19 cellular contexts compared by ENCODE assay signal in the genomic region with DNA sequence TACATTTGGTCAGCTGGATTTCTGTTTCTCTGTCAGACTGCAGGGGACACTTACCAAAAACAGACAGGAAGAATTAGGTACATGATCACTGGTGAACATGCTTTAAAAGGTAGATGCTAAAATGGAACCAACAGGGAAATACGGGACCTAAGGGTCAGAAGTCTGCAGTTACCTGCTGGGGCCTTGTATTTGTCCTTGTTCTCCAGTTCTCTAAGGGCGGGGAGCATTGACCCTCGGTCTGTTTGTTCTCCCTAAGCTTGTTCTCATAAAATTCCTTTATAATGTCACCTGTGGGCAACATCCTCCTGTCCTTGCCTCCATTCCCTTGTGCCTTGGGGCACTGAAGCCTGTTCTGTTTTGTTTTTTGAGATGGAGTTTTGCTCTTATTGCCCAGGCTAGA. TPM values are rescaled to one million over a fixed set of nuclear protein-coding genes. Genes with fewer than 3 reads are reported as not detected.
A peak's percentile ranks its signal among the peaks of the same experiment; 100 is the strongest.
DNase-seq lines count a peak whose midpoint lies in the region; ATAC-seq and TF ChIP-seq lines count a peak whose summit lies in the region.
"Had no signal": no experiment of that assay in that cellular context is flagged by ENCODE, and none has a peak within 500 bp of the region (broad histone marks: within the 10 kb centered on the region; RNA-seq: fewer than 3 reads in every experiment).

No MANE protein-coding gene starts in this region.

- H2BK15ac ChIP-seq in mesendoderm (replicated peaks; ENCODE audit: low read depth): no peak overlapping the region

- 90 to 91% methylated on average over 3 of the region's 3 CpGs for WGBS in tibial nerve, 2 donors
- no CpG with 5 or more reads among the region's 3 CpGs for WGBS in mesendoderm (ENCODE audit: extremely low coverage, insufficient coverage, low lambda C conversion rate)

- no peaks in the 10 kb centered on the region for H3K79me1 ChIP-seq in mesendoderm (ENCODE audit: low read length)

- H3K27me3 ChIP-seq in GM23338 (ENCODE audit: insufficient read depth) (no peaks in the 10 kb centered on the region), tibial nerve (no peaks in the 10 kb centered on the region), mesendoderm (ENCODE audit: insufficient read depth, low read length, poor library complexity) (no peaks in the 10 kb centered on the region)
- H3K27me3 ChIP-seq: BLaER1 had no signal

- H3K4me1 ChIP-seq in GM23338 (ENCODE audit: insufficient read depth) (peaks cover 7% of the 10 kb centered on the region; the same call in 1 of the 2 replicates), tibial nerve (peaks cover 0 to 4% (median 0%) of the 10 kb centered on the region in 4 donors), mesendoderm (ENCODE audit: control insufficient read depth, low read depth, low read length) (no peaks in the 10 kb centered on the region)

- H2AK5ac ChIP-seq in mesendoderm (ENCODE audit: low read length): no peak overlapping the region

- no peak overlapping the region for H3K4ac ChIP-seq in mesendoderm (ENCODE audit: low read depth, low read length)

- peak overlapping the region; percentile 82 for H3K27ac ChIP-seq in 22Rv1
- H3K27ac ChIP-seq in GM23338 (ENCODE audit: low read depth): no peak overlapping the region
- no peak overlapping the region for H3K27ac ChIP-seq in tibial nerve
- no peak overlapping the region for H3K27ac ChIP-seq in mesendoderm (ENCODE audit: low read depth, low read length)
- H3K27ac ChIP-seq: BLaER1 had no signal

- no peak overlapping the region for H4K5ac ChIP-seq in mesendoderm (ENCODE audit: low read length)

- peak overlapping the region; percentile 38; the same call in 1 of the 2 replicates for H2AFZ ChIP-seq in GM23338

- no peak overlapping the region for H3K18ac ChIP-seq in mesendoderm (ENCODE audit: low read length)

- H4K20me1 ChIP-seq in GM23338 (replicated peaks; ENCODE audit: insufficient read depth): no peaks in the 10 kb centered on the region
- H4K20me1 ChIP-seq: BLaER1 had no signal

- H3K4me3 ChIP-seq in GM23338: no peak overlapping the region
- no peak overlapping the region for H3K4me3 ChIP-seq in tibial nerve
- H3K4me3 ChIP-seq in mesendoderm (ENCODE audit: low read length): no peak overlapping the region
- H3K4me3 ChIP-seq: BLaER1, K562 had no signal

- ATAC-seq in GM23338 (no peak), left colon (peak; percentile 61)
- ATAC-seq: CD8-positive, alpha-beta T cell; K562 had no signal

- no peak overlapping the region for H3K56ac ChIP-seq in mesendoderm (ENCODE audit: low read length)

- H3K79me2 ChIP-seq in GM23338 (replicated peaks; ENCODE audit: insufficient read depth) (no peaks in the 10 kb centered on the region), mesendoderm (ENCODE audit: control insufficient read depth, insufficient read depth, low read length) (no peaks in the 10 kb centered on the region)

- DNase-seq in GM23338 (ENCODE audit: low spot score) (no peak), left colon (no peak), osteocyte (ENCODE audit: extremely low spot score, unreplicated experiment) (peak; percentile 30), T1000 (lab: John Stamatoyannopoulos, UW) (no peak), tibial nerve (ENCODE audit: low spot score in 2 of 2) (no peak), mesendoderm (no peak)
- DNase-seq: 8988T; AML-193; CD8-positive, alpha-beta T cell; COR-L47; DMS153; DMS79 treated with DMSO at 0.1 percent for 48 hours; GDM1; HCEC 1CT; HFFc6 had no signal

- H3K9ac ChIP-seq in mesendoderm (ENCODE audit: low read length): no peak overlapping the region
- H3K9ac ChIP-seq: BLaER1 had no signal

- no peaks in the 10 kb centered on the region for H3F3A ChIP-seq in GM23338 (replicated peaks; ENCODE audit: low read depth)

- H3K23ac ChIP-seq in mesendoderm (ENCODE audit: low read length): no peak overlapping the region

- H3K36me3 Mint-ChIP-seq in GM23338 (ENCODE audit: low read depth) (no peaks in the 10 kb centered on the region; the same call in 2 of the 3 replicates), osteocyte (ENCODE audit: unreplicated experiment) (no peaks in the 10 kb centered on the region)
- H3K36me3 Mint-ChIP-seq: CD8-positive, alpha-beta T cell had no signal

- no peak overlapping the region for H3K27ac Mint-ChIP-seq in GM23338
- no peak overlapping the region for H3K27ac Mint-ChIP-seq in osteocyte (ENCODE audit: unreplicated experiment)
- H3K27ac Mint-ChIP-seq: CD8-positive, alpha-beta T cell; HFFc6 had no signal

- no peaks in the 10 kb centered on the region for H3K36me3 ChIP-seq in GM23338 (ENCODE audit: insufficient read depth)
- H3K36me3 ChIP-seq in tibial nerve: no peaks in the 10 kb centered on the region
- H3K36me3 ChIP-seq in mesendoderm (ENCODE audit: control insufficient read depth, insufficient read depth, low read length): no peaks in the 10 kb centered on the region
- H3K36me3 ChIP-seq: BLaER1 had no signal

- no peak for TF ChIP-seq POLR2A in tibial nerve (IDR thresholded peaks at IDR 0.05)

- peaks cover 3% of the 10 kb centered on the region; the same call in 2 of the 3 replicates for H3K4me1 Mint-ChIP-seq in GM23338
- H3K4me1 Mint-ChIP-seq in osteocyte (ENCODE audit: unreplicated experiment): peaks cover 6% of the 10 kb centered on the region

- H2BK120ac ChIP-seq in mesendoderm (ENCODE audit: low read depth, low read length): no peak overlapping the region

- peaks cover 0 to 4% (median 0%) of the 10 kb centered on the region in 4 donors for H3K9me3 ChIP-seq in tibial nerve
- H3K9me3 ChIP-seq: BLaER1 had no signal

- H3K9me2 ChIP-seq in GM23338 (ENCODE audit: insufficient read depth): no peaks in the 10 kb centered on the region

- TF ChIP-seq EP300 in tibial nerve (IDR thresholded peaks at IDR 0.05): no peak

- no peak overlapping the region for H3K4me3 Mint-ChIP-seq in GM23338
- no peak overlapping the region for H3K4me3 Mint-ChIP-seq in osteocyte (ENCODE audit: unreplicated experiment)
- H3K4me3 Mint-ChIP-seq: CD8-positive, alpha-beta T cell; HFFc6 had no signal

- intact Hi-C loops in left colon (cut with DNase I, micrococcal nuclease): no loop called here

- H3K4me2 ChIP-seq in GM23338: no peak overlapping the region
- H3K4me2 ChIP-seq in mesendoderm (ENCODE audit: low read length): no peak overlapping the region
- H3K4me2 ChIP-seq: BLaER1 had no signal

- no peak overlapping the region for H4K8ac ChIP-seq in mesendoderm (ENCODE audit: low read depth, low read length)

- H3K27me3 Mint-ChIP-seq in GM23338 (ENCODE audit: insufficient read depth, low read depth, poor library complexity) (peaks cover 4% of the 10 kb centered on the region), osteocyte (ENCODE audit: unreplicated experiment) (no peaks in the 10 kb centered on the region)

- H2BK5ac ChIP-seq in mesendoderm (ENCODE audit: low read length): no peak overlapping the region

- 0 out of 3 replicates have a peak, but pooled peaks cover 2% of the 10 kb centered on the region for H3K9me3 Mint-ChIP-seq in GM23338
- peaks cover 5% of the 10 kb centered on the region for H3K9me3 Mint-ChIP-seq in osteocyte (ENCODE audit: unreplicated experiment)
- H3K9me3 Mint-ChIP-seq: CD8-positive, alpha-beta T cell; HFFc6 had no signal

- TF ChIP-seq CTCF in 22Rv1 (IDR thresholded peaks at IDR 0.05): no peak
- no peak for TF ChIP-seq CTCF in GM23338 (conservative IDR thresholded peaks at IDR 0.05; ENCODE audit: low read depth in 2 of 2)
- TF ChIP-seq CTCF in osteocyte (IDR thresholded peaks at IDR 0.05): no peak
- no peak for TF ChIP-seq CTCF in tibial nerve (IDR thresholded peaks at IDR 0.05)

TF ChIP-seq in GM23338, 12 proteins besides CTCF, POLR2A, EP300 and RAD21 (continues in another document):
- no peak for TF ChIP-seq ZNF114 (CRISPR knock-in tag; IDR thresholded peaks at IDR 0.05)
- no peak for TF ChIP-seq JUNB (IDR thresholded peaks at IDR 0.05; ENCODE audit: unreplicated experiment)
- TF ChIP-seq EZH2 (IDR thresholded peaks at IDR 0.05; ENCODE audit: low read depth, unreplicated experiment): no peak
- no peak for TF ChIP-seq POLR2AphosphoS5 (IDR thresholded peaks at IDR 0.05; ENCODE audit: low read depth)
- no peak for TF ChIP-seq EZH2phosphoT487 (IDR thresholded peaks at IDR 0.05; ENCODE audit: unreplicated experiment)
- TF ChIP-seq CREB1 (CRISPR knock-in tag; IDR thresholded peaks at IDR 0.05; ENCODE audit: low read depth): no peak
- TF ChIP-seq STAT1 (IDR thresholded peaks at IDR 0.05; ENCODE audit: unreplicated experiment): no peak

RNA-seq across cellular contexts. Expression of gene MSMB, which starts 29.8 kb away (rescaled TPM):
- total RNA-seq in GM23338 (2014; rRNA removed; shearing (Covaris generic)): not detected in 2 replicates
- polyA plus RNA-seq in GM23338 (2016; fragmentation: Nextera tagmentation; extraction: Ambion mirVana): not detected in 2 replicates
- total RNA-seq in left colon: not detected
- total RNA-seq in osteocyte: not detected in 2 replicates
- not detected for total RNA-seq in tibial nerve
- 0.18 TPM for polyA plus RNA-seq in mesendoderm (2013, experiment 1 of 2)
- not detected for polyA plus RNA-seq in mesendoderm (2013, experiment 2 of 2)
- total RNA-seq: CD8-positive, alpha-beta T cell; H4; K562 had no signal

RNA-seq across cellular contexts. Expression of gene NCOA4, which starts 45.4 kb away (rescaled TPM):
- 76.9 and 79.8 TPM in 2 replicates for total RNA-seq in GM23338 (2014; rRNA removed; shearing (Covaris generic))
- polyA plus RNA-seq in GM23338 (2016; fragmentation: Nextera tagmentation; extraction: Ambion mirVana): 24.0 and 24.9 TPM in 2 replicates
- 100 to 1,000 TPM; 172 to 204 TPM for total RNA-seq in left colon
- total RNA-seq in osteocyte: 106 and 109 TPM in 2 replicates
- total RNA-seq in tibial nerve: 100 to 1,000 TPM in 3 of 4 donors, 10 to 100 TPM in 1; 84.3 to 135 (median 113) TPM
- 58.2 TPM for polyA plus RNA-seq in mesendoderm (2013, experiment 1 of 2)
- 58.6 TPM for polyA plus RNA-seq in mesendoderm (2013, experiment 2 of 2)
